ENCODE assay signal across 29 cellular contexts in the genomic region with DNA sequence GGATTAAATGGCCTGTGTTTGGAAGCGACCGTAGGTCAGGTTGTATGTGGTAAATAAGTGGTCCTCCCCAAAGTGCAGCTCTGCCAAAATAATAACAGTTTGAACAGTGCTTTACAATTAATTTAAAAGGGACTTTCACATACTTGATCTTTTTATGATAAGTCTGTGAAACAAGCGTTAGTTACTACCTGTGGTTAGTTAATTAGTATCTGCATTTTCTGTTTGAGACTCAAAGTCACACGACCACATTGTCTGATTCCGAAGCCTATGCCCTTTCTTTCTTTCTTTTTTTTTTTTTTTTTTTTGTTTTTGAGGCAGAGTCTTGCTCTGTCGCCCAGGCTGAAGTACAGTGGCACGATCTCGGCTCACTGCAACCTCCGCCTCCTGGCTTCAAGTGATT. TPM values are rescaled to one million over a fixed set of nuclear protein-coding genes. Genes with fewer than 3 reads are reported as not detected.
DNase-seq lines count a peak whose midpoint lies in the region; ATAC-seq, FAIRE-seq and TF ChIP-seq lines count a peak whose summit lies in the region.
"Had no signal": no experiment of that assay in that cellular context is flagged by ENCODE, and none has a peak within 500 bp of the region (broad histone marks: within the 10 kb centered on the region; RNA-seq: fewer than 3 reads in every experiment).

No MANE protein-coding gene starts in this region.

- H3K9ac ChIP-seq in GM12878 (ENCODE audit: control insufficient read depth, insufficient read depth, low read length): no peak overlapping the region
- H3K9ac ChIP-seq: BLaER1; BLaER1 treated with 17β-estradiol and CSF1 and Interleukin-3, amounts not matched to agents 10 nM and 100 nM had no signal

- H3K27me3 ChIP-seq in GM12878 (replicated peaks in 1 of 2; ENCODE audit: control insufficient read depth in 2 of 2, insufficient read depth in 2 of 2, low read length in 1 of 2) (no peaks in the 10 kb centered on the region), heart right ventricle (no peaks in the 10 kb centered on the region)
- H3K27me3 ChIP-seq: BE2C; BLaER1; BLaER1 treated with 17β-estradiol and CSF1 and Interleukin-3, amounts not matched to agents 10 nM and 100 nM had no signal

- TF ChIP-seq POLR2A in GM12878 (IDR thresholded peaks at IDR 0.05; ENCODE audit: low read depth, low read length): no peak

- no TSS peak for BruUV-seq in GM12878 (replicated peaks; lab: Mats Ljungman, UMichigan)

- TF ChIP-seq RAD21 in GM12878 (IDR thresholded peaks at IDR 0.05; ENCODE audit: insufficient read depth, low read depth, low read length): no peak

- TF ChIP-seq CTCF in GM12878 (IDR thresholded peaks at IDR 0.05 in 2 of 3, conservative IDR thresholded peaks at IDR 0.05 in 1 of 3; ENCODE audit: control insufficient read depth in 2 of 3, extremely low read depth in 1 of 3, insufficient read depth in 1 of 3, low read depth in 3 of 3, low read length in 3 of 3) (no peak), heart right ventricle (IDR thresholded peaks at IDR 0.05) (no peak)

- H4K20me1 ChIP-seq in GM12878 (ENCODE audit: control insufficient read depth, insufficient read depth): no peaks in the 10 kb centered on the region
- H4K20me1 ChIP-seq: BLaER1; BLaER1 treated with 17β-estradiol and CSF1 and Interleukin-3, amounts not matched to agents 10 nM and 100 nM had no signal

- no peak overlapping the region for H3K27ac ChIP-seq in GM12878 (ENCODE audit: control insufficient read depth, insufficient read depth)
- no peak overlapping the region for H3K27ac ChIP-seq in heart right ventricle
- H3K27ac ChIP-seq: 22Rv1; A549; BLaER1; BLaER1 treated with 17β-estradiol and CSF1 and Interleukin-3, amounts not matched to agents 10 nM and 100 nM; C4-2B had no signal

- H3K4me2 ChIP-seq in GM12878 (ENCODE audit: control insufficient read depth, insufficient read depth): no peak overlapping the region
- H3K4me2 ChIP-seq: A549; BLaER1; BLaER1 treated with 17β-estradiol and CSF1 and Interleukin-3, amounts not matched to agents 10 nM and 100 nM had no signal

- H2AFZ ChIP-seq in GM12878 (ENCODE audit: control insufficient read depth, low read depth, low read length): no peak overlapping the region

- no peak for DNase-seq in GM12878 (ENCODE audit: low read depth, low spot score)
- DNase-seq in heart right ventricle: no peak
- DNase-seq: 8988T; ACHN; AML-193; BE2C; C1 segment of cervical spinal cord; Caco-2; Calu3; CD4-positive, alpha-beta memory T cell; CD4-positive, alpha-beta T cell; CD4-positive, CD25-positive, alpha-beta regulatory T cell; CD8-positive, alpha-beta memory T cell; CD8-positive, alpha-beta T cell; COR-L47; DMS 273 treated with DMSO at 0.1 percent for 48 hours; DMS153; DMS53; DMS79; DMS79 treated with DMSO at 0.1 percent for 48 hours; DND-41; EL had no signal

- POLR2A ChIA-PET in GM12878 (lab: Charles Lee): interaction anchor here (0.7 kb wide), 1 partner anchor 303 kb away, joined by 3 read pairs; no protein-coding TSS in a partner anchor

- ATAC-seq in GM12878: no peak
- ATAC-seq in heart right ventricle: no peak
- ATAC-seq: A549; CD8-positive, alpha-beta T cell had no signal

- CTCF ChIA-PET in GM12878 (lab: Yijun Ruan, JAX): no interaction called here

- in situ Hi-C loops in GM12878 (cut with MboI): no loop called here

- H3K4me1 ChIP-seq in GM12878 (ENCODE audit: control insufficient read depth, insufficient read depth, low read length) (no peaks in the 10 kb centered on the region), heart right ventricle (no peaks in the 10 kb centered on the region)
- H3K4me1 ChIP-seq: A549; BE2C; BLaER1; BLaER1 treated with 17β-estradiol and CSF1 and Interleukin-3, amounts not matched to agents 10 nM and 100 nM; Caco-2 had no signal

- intact Hi-C loops in GM12878 (cut with micrococcal nuclease; ENCODE audit: unreplicated experiment): no loop called here
- intact Hi-C loops in heart right ventricle (cut with DNase I): no loop called here

- RAD21 ChIA-PET in GM12878 (lab: Charles Lee; ENCODE audit: unreplicated experiment): no interaction called here

- no peak for FAIRE-seq in GM12878 (lab: Jason Lieb, UNC)
- FAIRE-seq: A204.1, A549, D721Med had no signal

- no peaks in the 10 kb centered on the region for H3K9me3 ChIP-seq in GM12878 (replicated peaks; ENCODE audit: control insufficient read depth, insufficient read depth, low read length)
- no peaks in the 10 kb centered on the region for H3K9me3 ChIP-seq in heart right ventricle
- H3K9me3 ChIP-seq: A549; BE2C; BLaER1; BLaER1 treated with 17β-estradiol and CSF1 and Interleukin-3, amounts not matched to agents 10 nM and 100 nM; Caco-2 had no signal

- TF ChIP-seq EP300 in GM12878 (IDR thresholded peaks at IDR 0.05; ENCODE audit: borderline replicate concordance in 1 of 2, control insufficient read depth in 1 of 2, low read depth in 2 of 2, low read length in 2 of 2): no peak

- WGBS in GM12878 (ENCODE audit: insufficient coverage, insufficient replicate concordance, low lambda C conversion rate, missing lambda C conversion rate): 79% methylated on average over 8 of the region's 9 CpGs
- WGBS in heart right ventricle, 2 donors: 82 to 83% methylated on average over 9 of the region's 9 CpGs

- H3K36me3 ChIP-seq in GM12878 (ENCODE audit: control insufficient read depth in 2 of 2, insufficient read depth in 2 of 2, low read length in 1 of 2) (peaks cover 4 to 23% of the 10 kb centered on the region in 2 experiments; a peak in 3 of 4 replicates), heart right ventricle (peaks cover 0 to 100% (median 51%) of the 10 kb centered on the region in 9 donors)
- H3K36me3 ChIP-seq: BE2C had no signal

- no peaks in the 10 kb centered on the region for H3K79me2 ChIP-seq in GM12878 (ENCODE audit: control insufficient read depth, insufficient read depth, low read length)

- SMC1A ChIA-PET in GM12878 (lab: Charles Lee; ENCODE audit: uncharacterized antibody, unreplicated experiment): no interaction called here

- H3K4me3 ChIP-seq in GM12878: no peak overlapping the region
- H3K4me3 ChIP-seq in heart right ventricle: no peak overlapping the region
- H3K4me3 ChIP-seq: A549; BLaER1; BLaER1 treated with 17β-estradiol and CSF1 and Interleukin-3, amounts not matched to agents 10 nM and 100 nM had no signal

TF ChIP-seq in GM12878, 131 proteins besides CTCF, POLR2A, EP300 and RAD21:
- no peak for TF ChIP-seq ZNF217 (IDR thresholded peaks at IDR 0.05)
- peak; percentile 65 for TF ChIP-seq MTA2 (IDR thresholded peaks at IDR 0.05; ENCODE audit: low read depth)
TF ChIP-seq in GM12878: peak in this region for 1.

RNA-seq across cellular contexts. Expression of gene ATG7, which starts 45.1 kb away (rescaled TPM):
- 291 and 302 TPM in 2 replicates for total RNA-seq in GM12878 (2013; cell fraction: nucleolus; rRNA removed)
- total RNA-seq in GM12878 (2014; rRNA removed) (21.5 and 27.0 TPM in 2 replicates), GM12878 (2014; rRNA removed; fragmentation: Illumina TruSeq; extraction: Trizol) (25.4 and 26.0 TPM in 2 replicates), GM12878 (2021) (28.8 and 31.7 TPM in 2 replicates), heart right ventricle (10 to 100 TPM; 14.8 to 24.1 (median 16.9) TPM)
- polyA plus RNA-seq in GM12878 (2011; ENCODE audit: low read depth): 11.1 TPM
- polyA plus RNA-seq in GM12878 (2011; rRNA removed) (26.7 and 26.8 TPM in 2 replicates), GM12878 (2014; fragmentation: Illumina TruSeq; extraction: Trizol) (41.3 and 46.4 TPM in 2 replicates), GM12878 (2014; fragmentation: Nextera tagmentation; extraction: Ambion mirVana) (10 to 100 TPM; 13.5 to 18.0 TPM), GM12878 (2014; rRNA removed) (12.2 and 17.2 TPM in 2 replicates), GM12878 (2016; fragmentation: Nextera tagmentation; extraction: Ambion mirVana) (10 to 100 TPM; 38.8 to 49.5 TPM), heart right ventricle (1 to 10 TPM; 5.3 to 7.2 TPM)
- 20.1 and 26.2 TPM in 2 replicates for polyA plus RNA-seq in GM12878 (2011; cell fraction: cytosol; rRNA removed)
- polyA plus RNA-seq in GM12878 (2011; cell fraction: nucleus; rRNA removed): 21.9 and 30.9 TPM in 2 replicates
- 14.0 and 17.4 TPM in 2 replicates for polyA plus RNA-seq in GM12878 (2012)
- polyA minus RNA-seq in GM12878 (2011; rRNA and poly(A)+ RNA removed): 56.3 and 65.4 TPM in 2 replicates
- 10.0 and 20.6 TPM in 2 replicates for polyA minus RNA-seq in GM12878 (2011; cell fraction: cytosol; rRNA and poly(A)+ RNA removed)
- 51.0 and 63.4 TPM in 2 replicates for polyA minus RNA-seq in GM12878 (2011; cell fraction: nucleus; rRNA and poly(A)+ RNA removed)
